In genomic region chr3:141082064-141082463, GRCh38 we compare ENCODE assay signal across 16 cellular contexts. TPM values are rescaled to one million over a fixed set of nuclear protein-coding genes. Genes with fewer than 3 reads are reported as not detected.
"Had no signal": no experiment of that assay in that cellular context is flagged by ENCODE, and none has a peak within 500 bp of the region (broad histone marks: within the 10 kb centered on the region; RNA-seq: fewer than 3 reads in every experiment).

No MANE protein-coding gene starts in this region.

- H3K27ac ChIP-seq: adrenal gland, hepatocyte, lower lobe of right lung, pancreas, skin epidermis, tibial artery had no signal

- DNase-seq: activated CD4-positive, alpha-beta T cell treated with anti-CD3 and anti-CD28 coated beads, Interleukin-2, amount 50 U/mL, for 1 hour; activated naive CD4-positive, alpha-beta T cell treated with anti-CD3 and anti-CD28 coated beads, Interleukin-2, amount 50 U/mL, for 16 hours; adrenal gland; effector memory CD8-positive, alpha-beta T cell; lower lobe of right lung; mucosa of descending colon; naive thymus-derived CD8-positive, alpha-beta T cell; retina; tibial artery had no signal

- H3K4me3 Mint-ChIP-seq: central memory CD8-positive, alpha-beta T cell; effector memory CD8-positive, alpha-beta T cell; naive thymus-derived CD8-positive, alpha-beta T cell; stimulated activated effector memory CD8-positive, alpha-beta T cell treated with anti-CD3 and anti-CD28 coated beads, Interleukin-12 subunit alpha, Interleukin-12 subunit beta, amount 100 ng/mL, for 72 hours; T-helper 1 cell treated with Interleukin-12 subunit alpha and Interleukin-12 subunit beta and Interleukin-4 antibody, amounts not matched to agents 30 μg/mL and 1 μg/mL, for 36 hours had no signal

- H3K36me3 ChIP-seq: adrenal gland, lower lobe of right lung, pancreas, tibial artery had no signal

- H3K4me1 Mint-ChIP-seq: central memory CD8-positive, alpha-beta T cell had no signal

- H3K27me3 ChIP-seq: adrenal gland, hepatocyte, pancreas, tibial artery had no signal

- H3K4me2 ChIP-seq: hepatocyte had no signal

- H3K36me3 Mint-ChIP-seq: naive thymus-derived CD8-positive, alpha-beta T cell; stimulated activated effector memory CD8-positive, alpha-beta T cell treated with anti-CD3 and anti-CD28 coated beads, Interleukin-12 subunit alpha, Interleukin-12 subunit beta, amount 100 ng/mL, for 72 hours had no signal

- H3K4me3 ChIP-seq: adrenal gland, hepatocyte, lower lobe of right lung, mucosa of descending colon, pancreas, skin epidermis, tibial artery had no signal

- ATAC-seq: effector memory CD8-positive, alpha-beta T cell; lower lobe of right lung; mucosa of descending colon; naive thymus-derived CD8-positive, alpha-beta T cell; pancreas; SK-N-SH treated with all-trans-retinoic acid at 6 μM for 48 hours; stimulated activated effector memory CD8-positive, alpha-beta T cell treated with anti-CD3 and anti-CD28 coated beads, Interleukin-12 subunit alpha, Interleukin-12 subunit beta, amount 100 ng/mL, for 72 hours had no signal

- H3K27me3 Mint-ChIP-seq: central memory CD8-positive, alpha-beta T cell had no signal

- H3K79me2 ChIP-seq: hepatocyte had no signal

- H3K4me1 ChIP-seq: adrenal gland had no signal

- H2AFZ ChIP-seq: hepatocyte had no signal

- H3K9me3 Mint-ChIP-seq: central memory CD8-positive, alpha-beta T cell; effector memory CD8-positive, alpha-beta T cell; naive thymus-derived CD8-positive, alpha-beta T cell; stimulated activated effector memory CD8-positive, alpha-beta T cell treated with anti-CD3 and anti-CD28 coated beads, Interleukin-12 subunit alpha, Interleukin-12 subunit beta, amount 100 ng/mL, for 72 hours; T-helper 1 cell treated with Interleukin-12 subunit alpha and Interleukin-12 subunit beta and Interleukin-4 antibody, amounts not matched to agents 30 μg/mL and 1 μg/mL, for 36 hours had no signal

- H3K27ac Mint-ChIP-seq: effector memory CD8-positive, alpha-beta T cell; naive thymus-derived CD8-positive, alpha-beta T cell; stimulated activated effector memory CD8-positive, alpha-beta T cell treated with anti-CD3 and anti-CD28 coated beads, Interleukin-12 subunit alpha, Interleukin-12 subunit beta, amount 100 ng/mL, for 72 hours; T-helper 1 cell treated with Interleukin-12 subunit alpha and Interleukin-12 subunit beta and Interleukin-4 antibody, amounts not matched to agents 30 μg/mL and 1 μg/mL, for 36 hours had no signal

RNA-seq across cellular contexts. Expression of gene SPSB4, which starts 30.9 kb away (rescaled TPM):
- total RNA-seq: naive thymus-derived CD8-positive, alpha-beta T cell had no signal
- polyA plus RNA-seq: naive thymus-derived CD8-positive, alpha-beta T cell had no signal
